34 cellular contexts compared by ENCODE assay signal in the genomic region with DNA sequence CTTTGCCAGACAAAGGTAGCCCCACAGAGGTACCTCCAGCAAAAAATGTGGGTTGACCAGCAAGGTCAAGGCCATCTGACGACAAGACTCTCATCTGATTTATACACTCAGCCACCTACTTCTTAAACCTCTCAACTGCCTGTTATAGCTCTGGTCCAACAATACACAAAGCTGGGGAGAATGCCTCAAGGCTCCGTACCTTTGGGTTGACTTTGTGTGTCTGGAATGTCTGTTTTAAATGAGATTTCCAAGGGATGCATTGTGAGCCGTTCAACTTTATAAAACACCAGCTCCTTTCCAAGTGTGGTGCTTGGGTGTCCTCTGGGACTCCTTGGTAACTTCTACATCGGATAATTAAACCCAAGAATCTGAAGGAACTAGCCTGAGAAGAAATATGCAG.
"Had no signal": no experiment of that assay in that cellular context is flagged by ENCODE, and none has a peak within 500 bp of the region (broad histone marks: within the 10 kb centered on the region; RNA-seq: fewer than 3 reads in every experiment).

No MANE protein-coding gene starts in this region.

- H3K4me3 ChIP-seq: adrenal gland, cardiac muscle cell, Peyer's patch, SJSA1 had no signal

- H3K36me3 ChIP-seq: adrenal gland, cardiac muscle cell, Peyer's patch, SJSA1 had no signal

- DNase-seq: activated B cell treated with CpG ODN at 0.5 μM for 24 hours; activated CD4-positive, alpha-beta memory T cell treated with anti-CD3 and anti-CD28 coated beads for 36 hours; activated CD4-positive, alpha-beta T cell treated with anti-CD3 and anti-CD28 coated beads for 4 hours; activated CD4-positive, alpha-beta T cell treated with anti-CD3 and anti-CD28 coated beads, Interleukin-2, amount 50 U/mL, for 1 hour; activated CD4-positive, CD25-positive, alpha-beta regulatory T cell treated with anti-CD3 and anti-CD28 coated beads, Interleukin-2, amount 50 U/mL, for 72 hours; activated CD8-positive, alpha-beta memory T cell treated with anti-CD3 and anti-CD28 coated beads, Interleukin-2, amount 50 U/mL, for 4 hours; activated gamma-delta T cell treated with Interleukin-2 at 50 U/mL for 16 hours; activated naive CD4-positive, alpha-beta T cell treated with anti-CD3 and anti-CD28 coated beads for 36 hours; activated T-cell treated with anti-CD3 and anti-CD28 coated beads for 4 hours; activated T-cell treated with anti-CD3 and anti-CD28 coated beads, Interleukin-2, amount 50 U/mL, for 4 hours; adrenal gland; Karpas-422; KBM-7; MM.1S; MV-4-11; NCI-H1092; NCI-H146; NCI-H187; NCI-H2029 treated with DMSO at 0.1 percent for 48 hours; NCI-H2107; NCI-H2171; NCI-H510A; NCI-H526; NCI-H748 treated with DMSO at 0.1 percent for 48 hours; NK-92 treated with Interleukin-12 subunit alpha and Interleukin-12 subunit beta, amount 100 ng/mL, for 24 hours; PC-3; Peyer's patch; RPMI8226; SHP77 treated with DMSO at 0.1 percent for 48 hours; T-cell; T-helper 17 cell had no signal

- H3K9me3 ChIP-seq: adrenal gland, Peyer's patch, SJSA1 had no signal

- H3K27ac ChIP-seq: adrenal gland, cardiac muscle cell, Peyer's patch, SJSA1, VCaP had no signal

- H3K27me3 ChIP-seq: adrenal gland, cardiac muscle cell, Peyer's patch, SJSA1 had no signal

- H3K4me1 ChIP-seq: adrenal gland, Peyer's patch, SJSA1 had no signal
